22 cellular contexts compared by ENCODE assay signal in the genomic region with DNA sequence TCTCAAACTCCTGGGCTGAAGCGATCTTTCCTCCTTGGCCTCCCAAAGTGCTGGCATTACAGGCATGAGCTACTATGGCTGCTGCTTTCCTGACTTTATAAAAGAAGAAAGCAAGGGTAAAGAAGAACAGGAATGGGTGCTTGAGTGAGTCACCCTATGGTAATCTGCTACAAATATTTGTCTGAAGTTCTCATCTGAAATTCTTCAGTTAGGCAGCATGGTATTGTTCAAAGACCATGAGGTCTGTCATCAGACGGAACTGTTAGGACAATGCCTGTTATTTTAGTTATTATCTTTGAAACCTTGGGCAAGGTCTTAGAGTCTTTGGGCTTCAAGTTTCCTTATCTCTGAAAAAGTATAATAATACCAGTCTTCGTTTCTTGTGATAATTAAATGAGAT.
A peak's percentile ranks its signal among the peaks of the same experiment; 100 is the strongest.
DNase-seq lines count a peak whose midpoint lies in the region; ATAC-seq and TF ChIP-seq lines count a peak whose summit lies in the region.
"Had no signal": no experiment of that assay in that cellular context is flagged by ENCODE, and none has a peak within 500 bp of the region (broad histone marks: within the 10 kb centered on the region; RNA-seq: fewer than 3 reads in every experiment).

No MANE protein-coding gene starts in this region.

- H2AFZ ChIP-seq in ACC112 (ENCODE audit: low read length, unreplicated experiment) = no peak overlapping the region

- peak; percentile 75 for DNase-seq in HS-5 (ENCODE audit: low read depth)
- DNase-seq in amniotic stem cell (lab: John Stamatoyannopoulos, UW) = peak; percentile 5
- peak; percentile 15 for DNase-seq in iris pigment epithelial cell (ENCODE audit: low read depth)
- DNase-seq in ACHN = no peak
- DNase-seq in sciatic nerve (ENCODE audit: low spot score) = no peak
- DNase-seq in prostate gland (ENCODE audit: low spot score) = no peak
- DNase-seq in Peyer's patch = no peak
- DNase-seq: activated CD4-positive, alpha-beta T cell treated with anti-CD3 and anti-CD28 coated beads, Interleukin-2, amount 50 U/mL, for 1 hour; activated gamma-delta T cell treated with Interleukin-2 at 50 U/mL for 16 hours; anterior cingulate cortex; CD4-positive, alpha-beta memory T cell; colonic mucosa; gastrocnemius medialis; left cardiac atrium; NCI-H187 treated with DMSO at 0.1 percent for 48 hours; posterior cingulate gyrus; stimulated activated CD4-positive, alpha-beta T cell treated with anti-CD3 and anti-CD28 coated beads, Interleukin-12 subunit alpha, Interleukin-12 subunit beta, amount 100 ng/mL, for 4 hours; stimulated activated CD8-positive, alpha-beta memory T cell treated with anti-CD3 and anti-CD28 coated beads, Interleukin-4, amount 100 ng/mL, for 48 hours had no signal

- H3K27me3 ChIP-seq in ACC112 (ENCODE audit: insufficient read depth, low read length) = no peaks in the 10 kb centered on the region
- no peaks in the 10 kb centered on the region for H3K27me3 ChIP-seq in prostate gland (replicated peaks; ENCODE audit: insufficient read depth)
- no peaks in the 10 kb centered on the region for H3K27me3 ChIP-seq in Peyer's patch
- H3K27me3 ChIP-seq: colonic mucosa, gastrocnemius medialis had no signal

- TF ChIP-seq POLR2A in prostate gland (IDR thresholded peaks at IDR 0.05) (no peak), Peyer's patch (IDR thresholded peaks at IDR 0.05) (no peak)

- no peak overlapping the region for H3K4me3 ChIP-seq in ACC112 (ENCODE audit: low read depth, low read length)
- no peak overlapping the region for H3K4me3 ChIP-seq in prostate gland
- no peak overlapping the region for H3K4me3 ChIP-seq in Peyer's patch
- H3K4me3 ChIP-seq: A549, colonic mucosa, gastrocnemius medialis, K562 had no signal

- no peaks in the 10 kb centered on the region for H3K79me2 ChIP-seq in ACC112 (ENCODE audit: control insufficient read depth, insufficient read depth, low read length, unreplicated experiment)

- 0 out of 2 replicates have a peak overlapping the region, but pooled peaks have one; percentile 2 for H3K27ac ChIP-seq in ACC112 (ENCODE audit: low read depth, low read length)
- no peak overlapping the region for H3K27ac ChIP-seq in prostate gland
- no peak overlapping the region for H3K27ac ChIP-seq in Peyer's patch
- H3K27ac ChIP-seq: A549, colonic mucosa, gastrocnemius medialis had no signal

- intact Hi-C loops in sciatic nerve (cut with DNase I) (no loop called here), prostate gland (cut with DNase I) (no loop called here)

- H3K9me3 ChIP-seq in prostate gland (no peaks in the 10 kb centered on the region), Peyer's patch (no peaks in the 10 kb centered on the region)
- H3K9me3 ChIP-seq: A549, colonic mucosa, gastrocnemius medialis had no signal

- TF ChIP-seq CTCF in prostate gland (IDR thresholded peaks at IDR 0.05) (no peak), Peyer's patch (IDR thresholded peaks at IDR 0.05) (no peak)

- WGBS in prostate gland = 64% methylated on average over 3 of the region's 3 CpGs

- in situ Hi-C loops in ACHN (cut with HindIII; ENCODE audit: low pct_ligation_motif_present, low pct_unique_long_range_greater_than_20kb, low sequenced_read_pairs) = no loop called here

- H3K4me1 ChIP-seq in ACC112 (ENCODE audit: control insufficient read depth, insufficient read depth, low read length, unreplicated experiment) (no peaks in the 10 kb centered on the region), prostate gland (replicated peaks) (no peaks in the 10 kb centered on the region), Peyer's patch (no peaks in the 10 kb centered on the region)
- H3K4me1 ChIP-seq: A549, colonic mucosa, gastrocnemius medialis had no signal

- H3K36me3 ChIP-seq in ACC112 (ENCODE audit: insufficient read depth, low read length) (no peaks in the 10 kb centered on the region), prostate gland (no peaks in the 10 kb centered on the region), Peyer's patch (no peaks in the 10 kb centered on the region)
- H3K36me3 ChIP-seq: colonic mucosa, gastrocnemius medialis had no signal

- no peak for ATAC-seq in sciatic nerve
- ATAC-seq: A549, gastrocnemius medialis, K562, left cardiac atrium, Right ventricle myocardium inferior had no signal

Comparison
In these comparisons a context has a peak if more than half of its experiments do, and no peak if none do; other contexts are left out.
1. DNase-seq: peak in HS-5 (single experiment), amniotic stem cell (single experiment) and iris pigment epithelial cell (single experiment); none in ACHN (single experiment), sciatic nerve (single experiment), prostate gland (single experiment) and Peyer's patch (0 of 3).